ENCODE assay signal across 24 cellular contexts in genomic region chr7:93352881-93353280, GRCh38.
"Had no signal": no experiment of that assay in that cellular context is flagged by ENCODE, and none has a peak within 500 bp of the region (broad histone marks: within the 10 kb centered on the region; RNA-seq: fewer than 3 reads in every experiment).

No MANE protein-coding gene starts in this region.

- H3K27ac ChIP-seq: colonic mucosa, coronary artery, dorsolateral prefrontal cortex, epithelial cell of prostate, esophagus muscularis mucosa, esophagus squamous epithelium, foreskin keratinocyte, gastrocnemius medialis, gastroesophageal sphincter, heart left ventricle, heart right ventricle had no signal

- H3K27me3 ChIP-seq: colonic mucosa, dorsolateral prefrontal cortex, esophagus muscularis mucosa, esophagus squamous epithelium, foreskin keratinocyte, gastrocnemius medialis, gastroesophageal sphincter, heart left ventricle, heart right ventricle had no signal

- H3K4me1 ChIP-seq: colonic mucosa, esophagus muscularis mucosa, esophagus squamous epithelium, foreskin keratinocyte, gastrocnemius medialis, gastroesophageal sphincter, heart left ventricle, heart right ventricle had no signal

- DNase-seq: colonic mucosa; cortex of kidney; dermis blood vessel endothelial cell; dorsolateral prefrontal cortex; effector CD4-positive, alpha-beta T cell; effector CD8-positive, alpha-beta T cell; effector memory CD4-positive, alpha-beta T cell; effector memory CD8-positive, alpha-beta T cell; endodermal cell; erythroblast; esophagus squamous epithelium; foreskin fibroblast; foreskin keratinocyte; foreskin melanocyte; gastrocnemius medialis; glutamatergic neuron; head of caudate nucleus; heart left ventricle; heart right ventricle had no signal

- ATAC-seq: effector memory CD8-positive, alpha-beta T cell; esophagus mucosa; foreskin keratinocyte; gastrocnemius medialis; gastroesophageal sphincter; heart left ventricle; heart right ventricle had no signal

- H3K9me3 ChIP-seq: colonic mucosa, esophagus muscularis mucosa, esophagus squamous epithelium, gastrocnemius medialis, gastroesophageal sphincter, heart left ventricle, heart right ventricle had no signal

- H3K4me3 ChIP-seq: colonic mucosa, coronary artery, dorsolateral prefrontal cortex, esophagus muscularis mucosa, esophagus squamous epithelium, gastrocnemius medialis, gastroesophageal sphincter, heart left ventricle, heart right ventricle had no signal
